In the genomic region with DNA sequence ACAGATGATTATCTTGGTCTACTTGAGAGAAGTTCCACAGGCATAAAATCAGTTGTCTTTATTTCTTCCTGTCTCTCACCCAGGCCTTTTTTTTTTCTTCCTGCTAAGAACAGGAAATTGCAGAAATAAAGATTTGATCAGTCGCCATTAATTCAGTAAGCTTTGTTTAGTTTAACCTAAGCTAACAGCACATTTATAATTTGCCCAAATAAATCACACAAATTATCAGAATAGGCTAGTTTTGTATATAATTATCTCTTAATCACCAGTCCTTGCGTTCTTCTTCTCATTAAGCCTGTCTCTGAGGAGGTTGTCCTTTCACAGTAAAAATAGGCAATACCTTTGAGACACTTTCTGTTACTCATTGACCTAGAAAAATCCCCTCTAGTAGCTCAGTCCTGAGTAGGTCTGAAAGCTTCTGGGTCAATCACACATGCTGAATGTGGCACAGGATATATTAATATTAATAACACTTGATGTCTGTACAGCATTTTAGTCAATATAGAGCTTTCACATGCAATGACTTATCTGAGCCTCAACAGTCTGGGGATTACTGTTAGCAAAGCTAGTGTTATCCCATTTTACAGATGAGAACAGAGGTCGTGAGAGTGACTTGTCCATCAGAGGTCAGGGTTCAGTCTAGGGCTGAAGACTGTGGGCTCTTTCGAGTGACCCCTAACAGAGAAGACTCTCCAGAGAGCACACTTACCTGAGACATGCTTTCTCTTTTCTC, we compare ENCODE assay signal across 8 cellular contexts. TPM values are rescaled to one million over a fixed set of nuclear protein-coding genes. Genes with fewer than 3 reads are reported as not detected.
DNase-seq lines count a peak whose midpoint lies in the region; ATAC-seq and TF ChIP-seq lines count a peak whose summit lies in the region.

No MANE protein-coding gene starts in this region.

- H3K27ac ChIP-seq in CD4-positive, CD25-positive, alpha-beta regulatory T cell (ENCODE audit: insufficient read depth, low read length, poor library complexity, severe bottlenecking): peak overlapping the region; percentile 89
- H3K27ac ChIP-seq in brain microvascular endothelial cell: no peak overlapping the region

- no peaks in the 10 kb centered on the region for H3K36me3 ChIP-seq in CD4-positive, CD25-positive, alpha-beta regulatory T cell (ENCODE audit: control insufficient read depth, insufficient read depth, low read length)
- H3K36me3 ChIP-seq in Caco-2 (ENCODE audit: control insufficient read depth, insufficient read depth, low read length) (no peaks in the 10 kb centered on the region), brain microvascular endothelial cell (replicated peaks) (no peaks in the 10 kb centered on the region)

- TF ChIP-seq CTCF in Caco-2 (IDR thresholded peaks at IDR 0.05; ENCODE audit: insufficient read depth in 1 of 2, low read depth in 1 of 2, low read length in 1 of 2, severe bottlenecking in 1 of 2, unreplicated experiment in 1 of 2) (no peak), brain microvascular endothelial cell (IDR thresholded peaks at IDR 0.05; ENCODE audit: low read depth, low read length, missing control alignments) (no peak)

- peaks cover 0 to 4% (median 0%) of the 10 kb centered on the region in 7 donors for H3K9me3 Mint-ChIP-seq in CD4-positive, CD25-positive, alpha-beta regulatory T cell
- peaks cover 2% of the 10 kb centered on the region for H3K9me3 Mint-ChIP-seq in activated CD8-positive, alpha-beta T cell treated with anti-CD3 and anti-CD28 coated beads, Interleukin-2, amount 10 ng/mL, durations not matched to agents 7 days and 5 days (ENCODE audit: insufficient read depth)
- no peaks in the 10 kb centered on the region for H3K9me3 Mint-ChIP-seq in Caco-2 (ENCODE audit: unreplicated experiment)

- CTCF ChIA-PET in activated CD8-positive, alpha-beta T cell treated with anti-CD3 and anti-CD28 coated beads, Interleukin-2, amount 10 ng/mL, durations not matched to agents 7 days and 5 days (lab: Charles Lee): interaction anchor here (0.7 to 2.9 kb wide), 16 partner anchors 12 to 94 kb away, joined by 3 to 14 read pairs (median 5); no protein-coding TSS in a partner anchor
- CTCF ChIA-PET in Caco-2 (lab: Charles Lee): no interaction called here

- H3K4me3 Mint-ChIP-seq in CD4-positive, CD25-positive, alpha-beta regulatory T cell: peak overlapping the region; percentile 78 to 84 (median 80)
- peak overlapping the region; percentile 62 for H3K4me3 Mint-ChIP-seq in activated CD8-positive, alpha-beta T cell treated with anti-CD3 and anti-CD28 coated beads, Interleukin-2, amount 10 ng/mL, durations not matched to agents 7 days and 5 days
- no peak overlapping the region for H3K4me3 Mint-ChIP-seq in Caco-2 (ENCODE audit: unreplicated experiment)

- BruUV-seq in Caco-2 (replicated peaks; lab: Mats Ljungman, UMichigan): no TSS peak

- POLR2A ChIA-PET in activated CD8-positive, alpha-beta T cell treated with anti-CD3 and anti-CD28 coated beads, Interleukin-2, amount 10 ng/mL, durations not matched to agents 7 days and 5 days (lab: Charles Lee): interaction anchor here (0.6 to 4.4 kb wide), 16 partner anchors 8 to 613 kb away, joined by 3 to 58 read pairs (median 8); partner anchors contain the start of gene STK17B
- POLR2A ChIA-PET in Caco-2 (lab: Charles Lee): interaction anchor here (0.7 kb wide), 1 partner anchor 16 kb away, joined by 3 read pairs; no protein-coding TSS in a partner anchor

- H3K27me3 Mint-ChIP-seq in CD4-positive, CD25-positive, alpha-beta regulatory T cell: no peaks in the 10 kb centered on the region
- no peaks in the 10 kb centered on the region for H3K27me3 Mint-ChIP-seq in activated CD8-positive, alpha-beta T cell treated with anti-CD3 and anti-CD28 coated beads, Interleukin-2, amount 10 ng/mL, durations not matched to agents 7 days and 5 days (ENCODE audit: low read depth)
- no peaks in the 10 kb centered on the region for H3K27me3 Mint-ChIP-seq in Caco-2 (ENCODE audit: insufficient read depth, unreplicated experiment)

- H3K4me3 ChIP-seq in CD4-positive, CD25-positive, alpha-beta regulatory T cell (ENCODE audit: low read depth, low read length): peak overlapping the region; percentile 72
- H3K4me3 ChIP-seq in Caco-2 (ENCODE audit: low read depth, low read length) (no peak overlapping the region), brain microvascular endothelial cell (ENCODE audit: low read depth, low read length) (no peak overlapping the region)

- in situ Hi-C loops in brain microvascular endothelial cell (cut with HindIII; ENCODE audit: low pct_ligation_motif_present, low sequenced_read_pairs): no loop called here

- no peaks in the 10 kb centered on the region for H3K27me3 ChIP-seq in CD4-positive, CD25-positive, alpha-beta regulatory T cell (ENCODE audit: control insufficient read depth, insufficient read depth, low read length)
- H3K27me3 ChIP-seq in Caco-2 (replicated peaks; ENCODE audit: control insufficient read depth, insufficient read depth, low read length) (no peaks in the 10 kb centered on the region), brain microvascular endothelial cell (replicated peaks) (no peaks in the 10 kb centered on the region)

- H3K4me1 Mint-ChIP-seq in CD4-positive, CD25-positive, alpha-beta regulatory T cell: peaks cover 40 to 95% (median 63%) of the 10 kb centered on the region in 4 donors
- H3K4me1 Mint-ChIP-seq in activated CD8-positive, alpha-beta T cell treated with anti-CD3 and anti-CD28 coated beads, Interleukin-2, amount 10 ng/mL, durations not matched to agents 7 days and 5 days (ENCODE audit: low read depth): peaks cover 89% of the 10 kb centered on the region
- H3K4me1 Mint-ChIP-seq in Caco-2 (ENCODE audit: low read depth, unreplicated experiment): no peaks in the 10 kb centered on the region

- no peaks in the 10 kb centered on the region for H3K9me3 ChIP-seq in CD4-positive, CD25-positive, alpha-beta regulatory T cell (ENCODE audit: control insufficient read depth in 2 of 2, low read length in 2 of 2)
- no peaks in the 10 kb centered on the region for H3K9me3 ChIP-seq in Caco-2

- H3K36me3 Mint-ChIP-seq in CD4-positive, CD25-positive, alpha-beta regulatory T cell: no peaks in the 10 kb centered on the region
- peaks cover 36% of the 10 kb centered on the region for H3K36me3 Mint-ChIP-seq in activated CD8-positive, alpha-beta T cell treated with anti-CD3 and anti-CD28 coated beads, Interleukin-2, amount 10 ng/mL, durations not matched to agents 7 days and 5 days (ENCODE audit: low read depth)
- no peaks in the 10 kb centered on the region for H3K36me3 Mint-ChIP-seq in Caco-2 (ENCODE audit: insufficient read depth, unreplicated experiment)

- DNase-seq in CD4-positive, CD25-positive, alpha-beta regulatory T cell: peak in 2 of 3 donors; percentile 51 to 78
- no peak for DNase-seq in activated CD8-positive, alpha-beta T cell treated with anti-CD3 and anti-CD28 coated beads, Interleukin-2, amount 10 ng/mL, durations not matched to agents 7 days and 5 days
- DNase-seq in epidermal melanocyte (ENCODE audit: insufficient read length, low spot score): no peak
- no peak for DNase-seq in Caco-2
- no peak for DNase-seq in DMS53 treated with DMSO at 0.1 percent for 48 hours (lab: John Stamatoyannopoulos, UW; ENCODE audit: unreplicated experiment)
- DNase-seq in brain microvascular endothelial cell: no peak

- peak overlapping the region; percentile 95 to 99 (median 96) for H3K27ac Mint-ChIP-seq in CD4-positive, CD25-positive, alpha-beta regulatory T cell
- peak overlapping the region; percentile 95 for H3K27ac Mint-ChIP-seq in activated CD8-positive, alpha-beta T cell treated with anti-CD3 and anti-CD28 coated beads, Interleukin-2, amount 10 ng/mL, durations not matched to agents 7 days and 5 days
- no peak overlapping the region for H3K27ac Mint-ChIP-seq in Caco-2 (ENCODE audit: unreplicated experiment)

- peak; percentile 6 to 14 for ATAC-seq in CD4-positive, CD25-positive, alpha-beta regulatory T cell (ENCODE audit: low read depth in 2 of 2)
- peak; percentile 63 for ATAC-seq in GM19351 (IDR thresholded peaks at IDR 0.05; ENCODE audit: unreplicated experiment)
- peak; percentile 55 for ATAC-seq in HG03103 (IDR thresholded peaks at IDR 0.05; ENCODE audit: low read depth, unreplicated experiment)
- peak; percentile 13 for ATAC-seq in activated CD8-positive, alpha-beta T cell treated with anti-CD3 and anti-CD28 coated beads, Interleukin-2, amount 10 ng/mL, durations not matched to agents 7 days and 5 days

- intact Hi-C loops in Caco-2 (cut with micrococcal nuclease; ENCODE audit: unreplicated experiment): no loop called here

- peaks cover 81% of the 10 kb centered on the region for H3K4me1 ChIP-seq in CD4-positive, CD25-positive, alpha-beta regulatory T cell (ENCODE audit: control insufficient read depth, insufficient read depth, low read length, poor library complexity, severe bottlenecking)
- H3K4me1 ChIP-seq in Caco-2: no peaks in the 10 kb centered on the region

RNA-seq across cellular contexts. Expression of gene STK17B, which starts 11.2 kb away (rescaled TPM):
- total RNA-seq in CD4-positive, CD25-positive, alpha-beta regulatory T cell: 542 TPM
- polyA plus RNA-seq in CD4-positive, CD25-positive, alpha-beta regulatory T cell: 100 to 1,000 TPM in 2 of 4 donors, 10 to 100 TPM in 2; 97.1 to 116 (median 106) TPM
- total RNA-seq in activated CD8-positive, alpha-beta T cell treated with anti-CD3 and anti-CD28 coated beads, Interleukin-2, amount 10 ng/mL, durations not matched to agents 7 days and 5 days: 100 to 1,000 TPM; 453 to 469 TPM
- total RNA-seq in Caco-2 (2022): 54.7 and 58.0 TPM in 2 replicates

Comparison
In these comparisons a context has a peak if more than half of its experiments do, and no peak if none do; other contexts are left out.
1. ATAC-seq: peak in every context shown above with its lines; median percentile 63 in GM19351; 55 in HG03103; 13 in activated CD8-positive, alpha-beta T cell treated with anti-CD3 and anti-CD28 coated beads, Interleukin-2, amount 10 ng/mL, durations not matched to agents 7 days and 5 days; 10 in CD4-positive, CD25-positive, alpha-beta regulatory T cell.
2. DNase-seq: peak in CD4-positive, CD25-positive, alpha-beta regulatory T cell (2 of 3); none in activated CD8-positive, alpha-beta T cell treated with anti-CD3 and anti-CD28 coated beads, Interleukin-2, amount 10 ng/mL, durations not matched to agents 7 days and 5 days (single experiment), epidermal melanocyte (single experiment), Caco-2 (0 of 2), DMS53 treated with DMSO at 0.1 percent for 48 hours (single experiment) and brain microvascular endothelial cell (single experiment).